Comparison of ENCODE assay signal across 1 cellular context in genomic region chr6:136288566-136289326, GRCh38.
TF ChIP-seq lines count a peak whose summit lies in the region.

No MANE protein-coding gene starts in this region.

TF ChIP-seq in HepG2, 621 proteins besides CTCF, POLR2A, EP300 and RAD21 (continued from another document and continues in another):
- TF ChIP-seq ZNF503 (CRISPR knock-in tag; IDR thresholded peaks at IDR 0.05) (no peak), REPIN1 (CRISPR knock-in tag; IDR thresholded peaks at IDR 0.05; ENCODE audit: borderline replicate concordance, low read depth) (no peak; the same call in none of the 2 replicates), IRF9 (CRISPR knock-in tag; IDR thresholded peaks at IDR 0.05; ENCODE audit: borderline replicate concordance) (no peak), HES4 (CRISPR knock-in tag; IDR thresholded peaks at IDR 0.05; ENCODE audit: borderline replicate concordance) (no peak), ZNF678 (CRISPR knock-in tag; IDR thresholded peaks at IDR 0.05) (no peak), ZFP41 (CRISPR knock-in tag; IDR thresholded peaks at IDR 0.05; ENCODE audit: borderline replicate concordance) (no peak), ZNF589 (CRISPR knock-in tag; conservative IDR thresholded peaks at IDR 0.05) (no peak), NR2C2 (CRISPR knock-in tag; IDR thresholded peaks at IDR 0.05; ENCODE audit: borderline replicate concordance) (no peak), ASH2L (IDR thresholded peaks at IDR 0.05; ENCODE audit: insufficient read length, low read depth, low read length) (peak; percentile 50), ZNF33A (CRISPR knock-in tag; IDR thresholded peaks at IDR 0.05; ENCODE audit: borderline replicate concordance) (no peak), PCBP2 (optimal IDR thresholded peaks at IDR 0.05; ENCODE audit: low read depth, low read length, poor library complexity, severe bottlenecking) (no peak), SMAD3 (CRISPR knock-in tag; IDR thresholded peaks at IDR 0.05) (peak; percentile 31; the same call in 1 of the 2 replicates), MBD4 (IDR thresholded peaks at IDR 0.05; ENCODE audit: borderline replicate concordance, low read length) (no peak), LCORL (IDR thresholded peaks at IDR 0.05) (no peak), LCORL (CRISPR knock-in tag; IDR thresholded peaks at IDR 0.05) (no peak), SMARCE1 (IDR thresholded peaks at IDR 0.05; ENCODE audit: borderline replicate concordance) (no peak), HNF4A (CRISPR knock-in tag; IDR thresholded peaks at IDR 0.05) (peak; percentile 75), HOXA5 (CRISPR knock-in tag; IDR thresholded peaks at IDR 0.05) (no peak), HNRNPL (IDR thresholded peaks at IDR 0.05; ENCODE audit: low read depth, low read length) (no peak), SP2 (CRISPR knock-in tag; IDR thresholded peaks at IDR 0.05) (no peak), ZNF792 (CRISPR knock-in tag; IDR thresholded peaks at IDR 0.05) (no peak), MLXIP (CRISPR knock-in tag; IDR thresholded peaks at IDR 0.05; ENCODE audit: borderline replicate concordance) (no peak), ZNF749 (CRISPR knock-in tag; IDR thresholded peaks at IDR 0.05; ENCODE audit: borderline replicate concordance) (no peak), ZFP36 (IDR thresholded peaks at IDR 0.05; ENCODE audit: borderline replicate concordance, low read depth, low read length, partially characterized antibody) (no peak), THYN1 (CRISPR knock-in tag; IDR thresholded peaks at IDR 0.05; ENCODE audit: borderline replicate concordance, low read depth) (no peak), HDAC6 (IDR thresholded peaks at IDR 0.05; ENCODE audit: low read depth, low read length) (no peak), RBM39 (IDR thresholded peaks at IDR 0.05; ENCODE audit: low read depth, low read length, poor library complexity, severe bottlenecking) (no peak), KDM5A (IDR thresholded peaks at IDR 0.05; ENCODE audit: borderline replicate concordance, low read length) (peak; percentile 83; the same call in 1 of the 2 replicates), ZBTB1 (CRISPR knock-in tag; IDR thresholded peaks at IDR 0.05; ENCODE audit: borderline replicate concordance) (no peak), TOE1 (CRISPR knock-in tag; IDR thresholded peaks at IDR 0.05) (no peak), POLR2G (IDR thresholded peaks at IDR 0.05; ENCODE audit: low read depth, low read length) (no peak), ZBTB7A (CRISPR knock-in tag; IDR thresholded peaks at IDR 0.05) (no peak), ZSCAN31 (CRISPR knock-in tag; IDR thresholded peaks at IDR 0.05; ENCODE audit: low read depth) (no peak), PRPF4 (IDR thresholded peaks at IDR 0.05; ENCODE audit: low read depth, low read length, poor library complexity, severe bottlenecking) (no peak), ATF6 (CRISPR knock-in tag; conservative IDR thresholded peaks at IDR 0.05) (no peak), BRD4 (CRISPR knock-in tag; IDR thresholded peaks at IDR 0.05) (no peak), TOPORS (CRISPR knock-in tag; IDR thresholded peaks at IDR 0.05) (peak; percentile 57; the same call in 1 of the 2 replicates), NR2F1 (CRISPR knock-in tag; IDR thresholded peaks at IDR 0.05) (no peak; a peak in 1 of 4 replicates), CHD2 (IDR thresholded peaks at IDR 0.05; ENCODE audit: low read depth, low read length) (no peak), ZNF513 (CRISPR knock-in tag; conservative IDR thresholded peaks at IDR 0.05) (no peak), TRAFD1 (CRISPR knock-in tag; IDR thresholded peaks at IDR 0.05; ENCODE audit: borderline replicate concordance) (0 out of 2 replicates have a peak, but pooled peaks have one; percentile 72)
- TF ChIP-seq, protein P1, sequence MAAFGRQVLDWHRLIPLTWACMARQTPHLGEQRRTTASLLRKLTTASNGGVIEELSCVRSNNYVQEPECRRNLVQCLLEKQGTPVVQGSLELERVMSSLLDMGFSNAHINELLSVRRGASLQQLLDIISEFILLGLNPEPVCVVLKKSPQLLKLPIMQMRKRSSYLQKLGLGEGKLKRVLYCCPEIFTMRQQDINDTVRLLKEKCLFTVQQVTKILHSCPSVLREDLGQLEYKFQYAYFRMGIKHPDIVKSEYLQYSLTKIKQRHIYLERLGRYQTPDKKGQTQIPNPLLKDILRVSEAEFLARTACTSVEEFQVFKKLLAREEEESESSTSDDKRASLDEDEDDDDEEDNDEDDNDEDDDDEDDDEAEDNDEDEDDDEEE (CRISPR knock-in tag; IDR thresholded peaks at IDR 0.05), result no peak
- TF ChIP-seq, protein P2, sequence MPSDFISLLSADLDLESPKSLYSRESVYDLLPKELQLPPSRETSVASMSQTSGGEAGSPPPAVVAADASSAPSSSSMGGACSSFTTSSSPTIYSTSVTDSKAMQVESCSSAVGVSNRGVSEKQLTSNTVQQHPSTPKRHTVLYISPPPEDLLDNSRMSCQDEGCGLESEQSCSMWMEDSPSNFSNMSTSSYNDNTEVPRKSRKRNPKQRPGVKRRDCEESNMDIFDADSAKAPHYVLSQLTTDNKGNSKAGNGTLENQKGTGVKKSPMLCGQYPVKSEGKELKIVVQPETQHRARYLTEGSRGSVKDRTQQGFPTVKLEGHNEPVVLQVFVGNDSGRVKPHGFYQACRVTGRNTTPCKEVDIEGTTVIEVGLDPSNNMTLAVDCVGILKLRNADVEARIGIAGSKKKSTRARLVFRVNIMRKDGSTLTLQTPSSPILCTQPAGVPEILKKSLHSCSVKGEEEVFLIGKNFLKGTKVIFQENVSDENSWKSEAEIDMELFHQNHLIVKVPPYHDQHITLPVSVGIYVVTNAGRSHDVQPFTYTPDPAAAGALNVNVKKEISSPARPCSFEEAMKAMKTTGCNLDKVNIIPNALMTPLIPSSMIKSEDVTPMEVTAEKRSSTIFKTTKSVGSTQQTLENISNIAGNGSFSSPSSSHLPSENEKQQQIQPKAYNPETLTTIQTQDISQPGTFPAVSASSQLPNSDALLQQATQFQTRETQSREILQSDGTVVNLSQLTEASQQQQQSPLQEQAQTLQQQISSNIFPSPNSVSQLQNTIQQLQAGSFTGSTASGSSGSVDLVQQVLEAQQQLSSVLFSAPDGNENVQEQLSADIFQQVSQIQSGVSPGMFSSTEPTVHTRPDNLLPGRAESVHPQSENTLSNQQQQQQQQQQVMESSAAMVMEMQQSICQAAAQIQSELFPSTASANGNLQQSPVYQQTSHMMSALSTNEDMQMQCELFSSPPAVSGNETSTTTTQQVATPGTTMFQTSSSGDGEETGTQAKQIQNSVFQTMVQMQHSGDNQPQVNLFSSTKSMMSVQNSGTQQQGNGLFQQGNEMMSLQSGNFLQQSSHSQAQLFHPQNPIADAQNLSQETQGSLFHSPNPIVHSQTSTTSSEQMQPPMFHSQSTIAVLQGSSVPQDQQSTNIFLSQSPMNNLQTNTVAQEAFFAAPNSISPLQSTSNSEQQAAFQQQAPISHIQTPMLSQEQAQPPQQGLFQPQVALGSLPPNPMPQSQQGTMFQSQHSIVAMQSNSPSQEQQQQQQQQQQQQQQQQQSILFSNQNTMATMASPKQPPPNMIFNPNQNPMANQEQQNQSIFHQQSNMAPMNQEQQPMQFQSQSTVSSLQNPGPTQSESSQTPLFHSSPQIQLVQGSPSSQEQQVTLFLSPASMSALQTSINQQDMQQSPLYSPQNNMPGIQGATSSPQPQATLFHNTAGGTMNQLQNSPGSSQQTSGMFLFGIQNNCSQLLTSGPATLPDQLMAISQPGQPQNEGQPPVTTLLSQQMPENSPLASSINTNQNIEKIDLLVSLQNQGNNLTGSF (CRISPR knock-in tag; IDR thresholded peaks at IDR 0.05), result no peak
- TF ChIP-seq, protein P3, sequence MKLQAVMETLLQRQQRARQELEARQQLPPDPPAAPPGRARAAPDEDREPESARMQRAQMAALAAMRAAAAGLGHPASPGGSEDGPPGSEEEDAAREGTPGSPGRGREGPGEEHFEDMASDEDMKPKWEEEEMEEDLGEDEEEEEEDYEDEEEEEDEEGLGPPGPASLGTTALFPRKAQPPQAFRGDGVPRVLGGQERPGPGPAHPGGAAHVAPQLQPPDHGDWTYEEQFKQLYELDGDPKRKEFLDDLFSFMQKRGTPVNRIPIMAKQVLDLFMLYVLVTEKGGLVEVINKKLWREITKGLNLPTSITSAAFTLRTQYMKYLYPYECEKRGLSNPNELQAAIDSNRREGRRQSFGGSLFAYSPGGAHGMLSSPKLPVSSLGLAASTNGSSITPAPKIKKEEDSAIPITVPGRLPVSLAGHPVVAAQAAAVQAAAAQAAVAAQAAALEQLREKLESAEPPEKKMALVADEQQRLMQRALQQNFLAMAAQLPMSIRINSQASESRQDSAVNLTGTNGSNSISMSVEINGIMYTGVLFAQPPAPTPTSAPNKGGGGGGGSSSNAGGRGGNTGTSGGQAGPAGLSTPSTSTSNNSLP (IDR thresholded peaks at IDR 0.05; ENCODE audit: low read depth, low read length), result no peak; the same call in 1 of the 2 replicates
